In the genomic region with DNA sequence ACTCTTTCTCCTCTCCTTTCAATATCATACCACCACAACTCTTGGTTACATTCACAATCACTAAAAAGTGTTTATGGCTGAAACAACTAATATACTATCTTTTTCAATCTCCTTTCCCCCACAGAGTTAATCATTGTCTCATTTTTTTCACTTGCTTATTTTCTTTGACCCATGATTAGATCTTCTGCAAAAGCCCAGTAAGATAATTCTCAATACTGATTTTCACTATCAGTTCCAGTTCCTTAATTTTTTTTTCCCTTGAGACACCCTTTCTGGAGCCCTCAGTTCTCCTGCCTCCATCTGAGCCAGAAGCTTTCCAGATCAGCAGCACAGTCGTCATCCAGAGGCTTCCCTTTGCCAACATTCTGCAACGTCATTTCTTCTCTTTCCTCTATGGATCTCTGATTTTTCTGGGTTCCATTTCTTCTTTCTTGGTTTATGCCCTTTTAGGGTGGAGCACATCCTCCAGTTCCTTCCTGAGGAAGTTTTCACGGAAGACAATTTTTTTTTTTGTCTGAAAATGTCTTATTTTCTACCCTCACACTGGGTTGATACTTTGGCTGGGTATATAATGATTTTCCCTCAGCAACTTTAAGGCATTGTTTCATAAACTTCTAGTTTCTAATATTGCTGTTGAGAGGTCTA, we compare ENCODE assay signal across 8 cellular contexts.
DNase-seq lines count a peak whose midpoint lies in the region; ATAC-seq and TF ChIP-seq lines count a peak whose summit lies in the region.
"Had no signal": no experiment of that assay in that cellular context is flagged by ENCODE, and none has a peak within 500 bp of the region (broad histone marks: within the 10 kb centered on the region; RNA-seq: fewer than 3 reads in every experiment).

No MANE protein-coding gene starts in this region.

- peaks cover 68 to 70% of the 10 kb centered on the region in 2 experiments for H3K4me1 ChIP-seq in neutrophil (ENCODE audit: control insufficient read depth in 1 of 2, insufficient read depth in 1 of 2, low read depth in 1 of 2, low read length in 1 of 2)

- no peaks in the 10 kb centered on the region for H3K36me3 ChIP-seq in neutrophil

- no peak for DNase-seq in DMS79 (lab: John Stamatoyannopoulos, UW)
- DNase-seq in kidney tubule cell (ENCODE audit: low spot score): no peak
- DNase-seq in NCI-H2107 treated with DMSO at 0.1 percent for 48 hours (lab: John Stamatoyannopoulos, UW; ENCODE audit: unreplicated experiment): no peak
- DNase-seq: NCI-H526 had no signal

- peak overlapping the region; percentile 92 for H3K27ac ChIP-seq in neutrophil

- no peaks in the 10 kb centered on the region for H3K9me3 ChIP-seq in neutrophil

- H3K27me3 ChIP-seq in neutrophil: no peaks in the 10 kb centered on the region

- peak; percentile 67 for ATAC-seq in GM18873 (IDR thresholded peaks at IDR 0.05; ENCODE audit: low FRiP score, unreplicated experiment)
- peak; percentile 40 for ATAC-seq in GM21825 (IDR thresholded peaks at IDR 0.05; ENCODE audit: unreplicated experiment)
- peak; percentile 50 for ATAC-seq in HG03558 (IDR thresholded peaks at IDR 0.05; ENCODE audit: extremely low read depth, unreplicated experiment)

- TF ChIP-seq CTCF in neutrophil (IDR thresholded peaks at IDR 0.05): no peak

- H3K4me3 ChIP-seq in neutrophil (ENCODE audit: low read depth in 1 of 2, low read length in 1 of 2): peak overlapping the region; percentile 3 to 42
